Comparison of ENCODE assay signal across 1 cellular context in genomic region chr1:93665015-93665414, GRCh38.
TF ChIP-seq lines count a peak whose summit lies in the region.

No MANE protein-coding gene starts in this region.

TF ChIP-seq in HepG2, 621 proteins besides CTCF, POLR2A, EP300 and RAD21:
- no peak for TF ChIP-seq HNRNPK (IDR thresholded peaks at IDR 0.05; ENCODE audit: low read depth, low read length, poor library complexity, severe bottlenecking)
- TF ChIP-seq NR2F2 (IDR thresholded peaks at IDR 0.05; ENCODE audit: borderline replicate concordance, low read depth), result no peak
- no peak for TF ChIP-seq TRIM22 (IDR thresholded peaks at IDR 0.05)
- no peak for TF ChIP-seq BCL6 (CRISPR knock-in tag; IDR thresholded peaks at IDR 0.05)
- no peak for TF ChIP-seq FOXP1 (IDR thresholded peaks at IDR 0.05)
- no peak for TF ChIP-seq FOXP1 (CRISPR knock-in tag; IDR thresholded peaks at IDR 0.05)
- no peak for TF ChIP-seq SSRP1 (CRISPR knock-in tag; IDR thresholded peaks at IDR 0.05)
- TF ChIP-seq KDM1A (CRISPR knock-in tag; IDR thresholded peaks at IDR 0.05), result no peak
- TF ChIP-seq ARID5B (CRISPR knock-in tag; IDR thresholded peaks at IDR 0.05), result no peak
- no peak for TF ChIP-seq SOX13 (IDR thresholded peaks at IDR 0.05)
- no peak for TF ChIP-seq SOX13 (CRISPR knock-in tag; conservative IDR thresholded peaks at IDR 0.05 in 1 of 2, IDR thresholded peaks at IDR 0.05 in 1 of 2)
- no peak for TF ChIP-seq PLRG1 (conservative IDR thresholded peaks at IDR 0.05)
- no peak for TF ChIP-seq ZBTB33 (CRISPR knock-in tag; IDR thresholded peaks at IDR 0.05)
- no peak for TF ChIP-seq SNAPC2 (CRISPR knock-in tag; IDR thresholded peaks at IDR 0.05)
- TF ChIP-seq ZNF3 (CRISPR knock-in tag; IDR thresholded peaks at IDR 0.05), result no peak
- no peak for TF ChIP-seq ZNF343 (CRISPR knock-in tag; IDR thresholded peaks at IDR 0.05)
- TF ChIP-seq ZNF556 (CRISPR knock-in tag; IDR thresholded peaks at IDR 0.05; ENCODE audit: borderline replicate concordance), result no peak
